8 cellular contexts compared by ENCODE assay signal in the genomic region with DNA sequence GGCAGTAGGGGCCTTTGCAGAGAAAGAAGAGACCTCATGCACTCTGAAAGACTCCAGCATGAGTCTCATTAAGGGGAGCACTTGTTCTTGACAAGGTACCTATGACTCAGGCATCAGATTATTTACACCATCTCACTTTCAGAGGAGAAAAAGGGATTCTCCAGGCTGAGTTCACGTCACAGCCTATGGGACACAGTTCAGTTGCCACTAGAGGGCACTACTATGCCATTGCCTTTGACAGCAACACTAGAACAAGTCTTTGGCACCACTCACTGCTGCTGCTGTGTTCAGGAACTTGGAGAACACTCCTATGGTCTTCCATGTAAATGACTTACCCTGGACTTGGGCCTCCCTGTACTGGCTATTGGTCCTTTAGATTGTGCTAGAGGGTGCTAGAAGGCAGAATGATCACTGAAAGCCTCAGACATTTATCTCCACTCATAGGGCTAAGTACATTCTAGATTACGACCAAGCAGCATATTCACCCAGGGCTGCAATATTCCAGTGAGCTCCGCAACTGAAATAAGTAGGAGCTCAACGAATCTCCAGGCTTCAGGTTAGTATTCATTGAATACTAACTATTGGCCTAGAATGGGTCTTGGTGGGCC.
DNase-seq lines count a peak whose midpoint lies in the region; ATAC-seq and TF ChIP-seq lines count a peak whose summit lies in the region.

No MANE protein-coding gene starts in this region.

- H3K4me3 ChIP-seq in SK-N-SH (ENCODE audit: low read depth in 2 of 2, low read length in 1 of 2): peak overlapping the region in 1 of 2 experiments; percentile 39; a peak in 1 of 4 replicates

- H3K4me2 ChIP-seq in SK-N-SH: no peak overlapping the region

- no peak overlapping the region for H3K27ac Mint-ChIP-seq in CD14-positive monocyte

- no peak for TF ChIP-seq EP300 in SK-N-SH (IDR thresholded peaks at IDR 0.05; ENCODE audit: borderline replicate concordance in 1 of 2, low read depth in 1 of 2, low read length in 1 of 2)

- no peaks in the 10 kb centered on the region for H3K9me3 ChIP-seq in SK-N-SH

- no peaks in the 10 kb centered on the region for H3F3A ChIP-seq in SK-N-SH (replicated peaks; ENCODE audit: insufficient read depth)

- CTCF ChIA-PET in SK-N-SH (lab: Yijun Ruan, JAX): interaction anchor here (0.7 to 3.2 kb wide), 17 partner anchors 10 to 766 kb away, joined by 3 to 49 read pairs (median 3); no protein-coding TSS in a partner anchor

- TF ChIP-seq CTCF in CD14-positive monocyte (IDR thresholded peaks at IDR 0.05) (peak; percentile 16), SK-N-SH (IDR thresholded peaks at IDR 0.05) (peak; percentile 68)

- no peak for DNase-seq in CD14-positive monocyte (ENCODE audit: low spot score)
- peak; percentile 61 for DNase-seq in M059J (ENCODE audit: low read depth)
- DNase-seq in SK-N-SH: peak; percentile 55
- peak; percentile 28 for DNase-seq in fibroblast of the conjunctiva (ENCODE audit: low read depth)
- peak; percentile 82 for DNase-seq in pons (ENCODE audit: low spot score)

- no peaks in the 10 kb centered on the region for H3K36me3 Mint-ChIP-seq in CD14-positive monocyte

- no peak overlapping the region for H3K9ac ChIP-seq in SK-N-SH

- H3K27me3 Mint-ChIP-seq in CD14-positive monocyte (ENCODE audit: low read depth in 3 of 3): peaks cover 0 to 5% (median 0%) of the 10 kb centered on the region in 3 donors

- H3K4me1 Mint-ChIP-seq in CD14-positive monocyte: no peaks in the 10 kb centered on the region

- H3K27ac ChIP-seq in SK-N-SH (ENCODE audit: low read depth in 2 of 2, low read length in 1 of 2): no peak overlapping the region

- no peak overlapping the region for H2AFZ ChIP-seq in SK-N-SH (ENCODE audit: low read depth)

- peaks cover 0 to 2% (median 0%) of the 10 kb centered on the region in 7 donors for H3K9me3 Mint-ChIP-seq in CD14-positive monocyte

- H3K4me1 ChIP-seq in SK-N-SH (ENCODE audit: control insufficient read depth in 1 of 2, insufficient read depth in 2 of 2, low read depth in 1 of 2, low read length in 1 of 2): no peaks in the 10 kb centered on the region

- no peaks in the 10 kb centered on the region for H4K20me1 ChIP-seq in SK-N-SH (ENCODE audit: insufficient read depth)

- H3K27me3 ChIP-seq in SK-N-SH (ENCODE audit: insufficient read depth): no peaks in the 10 kb centered on the region

- POLR2A ChIA-PET in SK-N-SH (lab: Yijun Ruan, JAX): no interaction called here

- intact Hi-C loops in CD14-positive monocyte (cut with micrococcal nuclease): no loop called here

- no peaks in the 10 kb centered on the region for H3K9me2 ChIP-seq in SK-N-SH

- no peaks in the 10 kb centered on the region for H3K79me2 ChIP-seq in SK-N-SH (ENCODE audit: insufficient read depth)

- TF ChIP-seq RAD21 in SK-N-SH (IDR thresholded peaks at IDR 0.05; ENCODE audit: low read length): peak; percentile 91

- WGBS in SK-N-SH (ENCODE audit: low lambda C conversion rate): 28% methylated on average over 4 of the region's 4 CpGs

- no peaks in the 10 kb centered on the region for H3K36me3 ChIP-seq in SK-N-SH (replicated peaks in 1 of 2; ENCODE audit: control insufficient read depth in 1 of 2, insufficient read depth in 2 of 2, low read length in 1 of 2)

- no peak overlapping the region for H3K4me3 Mint-ChIP-seq in CD14-positive monocyte

- ATAC-seq in GM18502 (IDR thresholded peaks at IDR 0.05; ENCODE audit: poor library complexity, unreplicated experiment) (peak; percentile 73), GM21526 (IDR thresholded peaks at IDR 0.05; ENCODE audit: low FRiP score, unreplicated experiment) (no peak), GM19463 (IDR thresholded peaks at IDR 0.05; ENCODE audit: unreplicated experiment) (no peak)

TF ChIP-seq in SK-N-SH, 30 proteins besides CTCF, POLR2A, EP300 and RAD21:
- TF ChIP-seq SMC3 (IDR thresholded peaks at IDR 0.05; ENCODE audit: low read depth, low read length) (peak; percentile 75; the same call in 1 of the 2 replicates), CHD2 (IDR thresholded peaks at IDR 0.05; ENCODE audit: low read length, partially characterized antibody) (no peak)
